Comparison of ENCODE assay signal across 8 cellular contexts in the genomic region with DNA sequence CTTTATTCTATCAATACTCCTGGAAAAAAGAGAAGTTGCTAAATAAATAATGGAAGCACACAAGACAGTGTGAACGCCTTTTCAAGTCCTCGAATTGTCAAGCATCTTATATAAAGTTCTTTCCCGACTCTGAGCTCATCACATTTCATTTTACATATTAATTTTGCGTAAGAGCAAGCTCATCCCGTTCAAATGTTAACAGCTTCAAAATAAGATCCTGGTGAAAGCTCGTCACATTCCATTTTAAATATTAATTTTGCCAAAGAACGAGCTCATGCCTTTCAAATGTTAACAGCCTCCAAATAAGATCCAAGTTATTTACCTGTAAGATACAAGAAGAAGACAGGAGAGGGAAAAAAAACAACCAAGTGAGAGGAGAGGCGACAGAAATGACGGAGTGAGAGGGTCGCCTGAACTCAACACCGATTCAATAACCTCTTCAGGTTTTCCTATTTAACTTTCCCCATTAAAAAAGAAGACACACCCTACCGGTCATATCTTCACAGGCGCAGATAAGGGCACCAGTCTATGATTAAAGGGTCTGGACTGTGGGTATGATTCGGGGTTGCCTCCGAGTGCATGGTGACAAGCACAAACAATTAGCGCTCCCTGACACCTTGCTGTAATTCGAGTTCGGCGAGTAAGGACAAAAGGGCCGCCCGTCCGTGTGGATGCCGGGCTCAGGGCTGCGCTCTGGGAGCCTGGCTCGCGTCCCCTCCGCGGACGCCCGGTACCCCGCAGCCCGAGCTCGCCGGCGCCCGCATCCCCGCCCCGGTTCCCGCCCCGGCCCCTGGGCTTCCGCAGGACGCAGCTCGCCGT.
DNase-seq lines count a peak whose midpoint lies in the region; ATAC-seq and TF ChIP-seq lines count a peak whose summit lies in the region.

No MANE protein-coding gene starts in this region.

- intact Hi-C loops in Caco-2 (cut with micrococcal nuclease; ENCODE audit: unreplicated experiment): loop anchor here (1.0 to 5.0 kb wide), 2 partner anchors 23 to 264 kb away; no protein-coding TSS in a partner anchor

- H3K9me3 ChIP-seq in Caco-2: no peaks in the 10 kb centered on the region; the same call in 1 of the 2 replicates
- H3K9me3 ChIP-seq in HUES6 (ENCODE audit: control insufficient read depth, insufficient read depth, low read depth, low read length): no peaks in the 10 kb centered on the region
- no peaks in the 10 kb centered on the region for H3K9me3 ChIP-seq in T-helper 17 cell (ENCODE audit: control insufficient read depth, low read length, poor library complexity, severe bottlenecking)
- peaks cover 8% of the 10 kb centered on the region for H3K9me3 ChIP-seq in neural progenitor cell (ENCODE audit: low read depth)

- H3K27me3 Mint-ChIP-seq in Caco-2 (ENCODE audit: insufficient read depth, unreplicated experiment) (no peaks in the 10 kb centered on the region), T-helper 17 cell (no peaks in the 10 kb centered on the region), neural progenitor cell (ENCODE audit: insufficient read depth, low read depth) (peaks cover 3% of the 10 kb centered on the region)

- peaks cover 28% of the 10 kb centered on the region for H4K20me1 ChIP-seq in neural progenitor cell (ENCODE audit: low read depth)

- H3K4me1 Mint-ChIP-seq in Caco-2 (ENCODE audit: low read depth, unreplicated experiment): peaks cover 6% of the 10 kb centered on the region
- H3K4me1 Mint-ChIP-seq in T-helper 17 cell: peaks cover 25% of the 10 kb centered on the region
- peaks cover 30% of the 10 kb centered on the region for H3K4me1 Mint-ChIP-seq in neural progenitor cell

- peaks cover 7% of the 10 kb centered on the region for H3K79me2 ChIP-seq in neural progenitor cell (ENCODE audit: low read depth)

- H3K4me1 ChIP-seq in Caco-2: peaks cover 11% of the 10 kb centered on the region
- peaks cover 23% of the 10 kb centered on the region for H3K4me1 ChIP-seq in HUES6 (ENCODE audit: control insufficient read depth, insufficient read depth, low read length)
- peaks cover 18% of the 10 kb centered on the region for H3K4me1 ChIP-seq in neural progenitor cell

- H3K36me3 ChIP-seq in Caco-2 (ENCODE audit: control insufficient read depth, insufficient read depth, low read length): no peaks in the 10 kb centered on the region
- no peaks in the 10 kb centered on the region for H3K36me3 ChIP-seq in HUES6 (ENCODE audit: control insufficient read depth, insufficient read depth, low read length)
- H3K36me3 ChIP-seq in neural progenitor cell: no peaks in the 10 kb centered on the region

- no TSS peak for BruUV-seq in Caco-2 (replicated peaks; lab: Mats Ljungman, UMichigan)

- ATAC-seq in GM19395 (IDR thresholded peaks at IDR 0.05; ENCODE audit: unreplicated experiment) (peak; percentile 35), T-helper 17 cell (peak; percentile 2), HG02642 (IDR thresholded peaks at IDR 0.05; ENCODE audit: poor library complexity, unreplicated experiment) (no peak)

- CTCF ChIA-PET in Caco-2 (lab: Charles Lee): interaction anchor here (0.6 to 3.0 kb wide), 12 partner anchors 11 to 123 kb away, joined by 3 to 21 read pairs (median 4); no protein-coding TSS in a partner anchor

- peak overlapping the region; percentile 62 for H3K27ac Mint-ChIP-seq in Caco-2 (ENCODE audit: unreplicated experiment)
- peak overlapping the region; percentile 78 for H3K27ac Mint-ChIP-seq in T-helper 17 cell
- peak overlapping the region; percentile 65 for H3K27ac Mint-ChIP-seq in neural progenitor cell

- TF ChIP-seq POLR2A in erythroblast (IDR thresholded peaks at IDR 0.05; ENCODE audit: low read length): no peak

- peak overlapping the region; percentile 96 for H2AFZ ChIP-seq in neural progenitor cell (replicated peaks)

- H3K9ac ChIP-seq in HUES6 (ENCODE audit: low read length) (peak overlapping the region; percentile 75), neural progenitor cell (no peak overlapping the region)

- POLR2A ChIA-PET in Caco-2 (lab: Charles Lee): interaction anchor here (1.2 kb wide), 1 partner anchor 111 kb away, joined by 11 read pairs; the partner anchor contains the start of gene RHEB

- H3K4me3 Mint-ChIP-seq in Caco-2 (ENCODE audit: unreplicated experiment): peak overlapping the region; percentile 88
- H3K4me3 Mint-ChIP-seq in T-helper 17 cell: peak overlapping the region; percentile 87
- peak overlapping the region; percentile 92 for H3K4me3 Mint-ChIP-seq in neural progenitor cell

- DNase-seq in Caco-2 (no peak), T-helper 17 cell (peak in 1 of 3 donors; percentile 9), erythroblast (lab: John Stamatoyannopoulos, UW) (peak; percentile 26 to 35), neural progenitor cell (ENCODE audit: low spot score) (peak; percentile 80), cerebellar nuclear complex (lab: John Stamatoyannopoulos, UW) (no peak)

- peaks cover 36% of the 10 kb centered on the region for H3F3A ChIP-seq in neural progenitor cell (ENCODE audit: low read depth)

- TF ChIP-seq CTCF in Caco-2 (IDR thresholded peaks at IDR 0.05; ENCODE audit: insufficient read depth in 1 of 2, low read depth in 1 of 2, low read length in 1 of 2, severe bottlenecking in 1 of 2, unreplicated experiment in 1 of 2): peak in 1 of 2 experiments; percentile 8
- TF ChIP-seq CTCF in neural progenitor cell (IDR thresholded peaks at IDR 0.05): peak; percentile 6

- H3K4me3 ChIP-seq in Caco-2 (ENCODE audit: low read depth, low read length): peak overlapping the region; percentile 85
- H3K4me3 ChIP-seq in HUES6 (ENCODE audit: low read depth, low read length): peak overlapping the region; percentile 98
- H3K4me3 ChIP-seq in neural progenitor cell: peak overlapping the region; percentile 88

- no peaks in the 10 kb centered on the region for H3K27me3 ChIP-seq in Caco-2 (replicated peaks; ENCODE audit: control insufficient read depth, insufficient read depth, low read length)
- H3K27me3 ChIP-seq in HUES6 (ENCODE audit: control insufficient read depth, insufficient read depth, low read length): peaks cover 29% of the 10 kb centered on the region
- H3K27me3 ChIP-seq in neural progenitor cell: peaks cover 25% of the 10 kb centered on the region

- peaks cover 9% of the 10 kb centered on the region for H3K9me3 Mint-ChIP-seq in Caco-2 (ENCODE audit: unreplicated experiment)
- H3K9me3 Mint-ChIP-seq in neural progenitor cell: peaks cover 11% of the 10 kb centered on the region

- peaks cover 12% of the 10 kb centered on the region for H3K36me3 Mint-ChIP-seq in Caco-2 (ENCODE audit: insufficient read depth, unreplicated experiment)
- peaks cover 2% of the 10 kb centered on the region for H3K36me3 Mint-ChIP-seq in T-helper 17 cell (ENCODE audit: low read depth)
- peaks cover 4% of the 10 kb centered on the region for H3K36me3 Mint-ChIP-seq in neural progenitor cell

- H3K27ac ChIP-seq in HUES6 (ENCODE audit: low read depth, low read length) (no peak overlapping the region; the same call in 1 of the 2 replicates), neural progenitor cell (no peak overlapping the region)

- peak overlapping the region; percentile 98 for H3K4me2 ChIP-seq in neural progenitor cell

Comparison
In these comparisons a context has a peak if more than half of its experiments do, and no peak if none do; other contexts are left out.
1. DNase-seq: peak in erythroblast (2 of 2) and neural progenitor cell (single experiment); none in Caco-2 (0 of 2) and cerebellar nuclear complex (0 of 2).
2. Peak in every context shown above with its lines, with median percentiles within 50 percentile points of each other: H3K4me3 ChIP-seq, H3K27ac Mint-ChIP-seq and H3K4me3 Mint-ChIP-seq.